Comparison of ENCODE assay signal across 24 cellular contexts in genomic region chr5:3287516-3287915, GRCh38.
A peak's percentile ranks its signal among the peaks of the same experiment; 100 is the strongest.
DNase-seq lines count a peak whose midpoint lies in the region; ATAC-seq, FAIRE-seq and TF ChIP-seq lines count a peak whose summit lies in the region.
"Had no signal": no experiment of that assay in that cellular context is flagged by ENCODE, and none has a peak within 500 bp of the region (broad histone marks: within the 10 kb centered on the region; RNA-seq: fewer than 3 reads in every experiment).

No MANE protein-coding gene starts in this region.

- WGBS in H1 (ENCODE audit: extremely low coverage in 1 of 2, insufficient coverage in 1 of 2, insufficient read length in 1 of 2, insufficient replicate concordance in 2 of 2, low coverage in 1 of 2, low lambda C conversion rate in 2 of 2, missing lambda C conversion rate in 1 of 2), 2 experiments, result 85% methylated on average over 9 of the region's 9 CpGs; no CpG with 5 or more reads in 1 of the 2 experiments
- 72% methylated on average over 8 of the region's 9 CpGs for WGBS in mesenchymal stem cell
- WGBS in spleen, 5 donors, result 58 to 76% (median 69%) methylated on average over 5 to 9 of the region's 9 CpGs

- peaks cover 0 to 34% (median 29%) of the 10 kb centered on the region in 10 experiments; a peak in 16 of 20 replicates for H3K4me1 ChIP-seq in BLaER1 treated with 17β-estradiol and CSF1 and Interleukin-3, amounts not matched to agents 10 nM and 100 nM
- H3K4me1 ChIP-seq in H1 (replicated peaks in 1 of 4; ENCODE audit: control insufficient read depth in 3 of 4, insufficient read depth in 4 of 4, low read length in 3 of 4) (peaks cover 0 to 4% (median 0%) of the 10 kb centered on the region in 4 experiments; a peak in 2 of 7 replicates), mesenchymal stem cell (ENCODE audit: control insufficient read depth, insufficient read depth, low read depth, low read length) (no peaks in the 10 kb centered on the region), spleen (no peaks in the 10 kb centered on the region)
- H3K4me1 ChIP-seq: A549, BE2C, Caco-2 had no signal

- H3K4me2 ChIP-seq in BLaER1 treated with 17β-estradiol and CSF1 and Interleukin-3, amounts not matched to agents 10 nM and 100 nM, result peak overlapping the region in 9 of 11 experiments; percentile 24 to 85 (median 65); a peak in 17 of 22 replicates
- H3K4me2 ChIP-seq in H1 (ENCODE audit: insufficient read depth in 1 of 2, low read depth in 2 of 2, low read length in 2 of 2), result no peak overlapping the region
- H3K4me2 ChIP-seq in mesenchymal stem cell (ENCODE audit: low read length, poor library complexity, severe bottlenecking), result no peak overlapping the region
- H3K4me2 ChIP-seq: A549 had no signal

- no peak overlapping the region for H2BK120ac ChIP-seq in H1 (replicated peaks; ENCODE audit: low read depth, low read length)
- H2BK120ac ChIP-seq in mesenchymal stem cell (ENCODE audit: low read depth, low read length), result no peak overlapping the region

- no peak overlapping the region for H3K27ac ChIP-seq in BLaER1 treated with 17β-estradiol and CSF1 and Interleukin-3, amounts not matched to agents 10 nM and 100 nM
- no peak overlapping the region for H3K27ac ChIP-seq in H1 (ENCODE audit: low read depth, low read length)
- H3K27ac ChIP-seq in mesenchymal stem cell (ENCODE audit: low read length, poor library complexity, severe bottlenecking), result no peak overlapping the region
- no peak overlapping the region for H3K27ac ChIP-seq in spleen
- H3K27ac ChIP-seq: A549, C4-2B, GM23248 had no signal

- no peaks in the 10 kb centered on the region; the same call in 1 of the 2 replicates for H3K23me2 ChIP-seq in H1 (ENCODE audit: low read depth, low read length)

- no peak overlapping the region for H3K14ac ChIP-seq in H1 (ENCODE audit: insufficient read length)
- no peak overlapping the region for H3K14ac ChIP-seq in mesenchymal stem cell (ENCODE audit: low read length in 2 of 2)

- no peak for TF ChIP-seq RAD21 in H1 (IDR thresholded peaks at IDR 0.05 in 1 of 2, conservative IDR thresholded peaks at IDR 0.05 in 1 of 2; ENCODE audit: low read depth in 2 of 2, low read length in 2 of 2)

- H2BK5ac ChIP-seq in H1 (ENCODE audit: low read depth, low read length) (no peak overlapping the region), mesenchymal stem cell (ENCODE audit: low read depth, low read length, poor library complexity, severe bottlenecking) (no peak overlapping the region)

- H3K27me3 ChIP-seq in BLaER1 treated with 17β-estradiol and CSF1 and Interleukin-3, amounts not matched to agents 10 nM and 100 nM, result no peaks in the 10 kb centered on the region
- H3K27me3 ChIP-seq in H1 (replicated peaks in 1 of 4; ENCODE audit: control insufficient read depth in 3 of 4, extremely low read depth in 1 of 4, insufficient read depth in 3 of 4, low read length in 3 of 4) (no peaks in the 10 kb centered on the region), mesenchymal stem cell (ENCODE audit: control insufficient read depth in 1 of 2, insufficient read depth in 1 of 2, low read length in 2 of 2) (no peaks in the 10 kb centered on the region), spleen (replicated peaks in 1 of 7) (no peaks in the 10 kb centered on the region)
- H3K27me3 ChIP-seq: BE2C had no signal

- TF ChIP-seq POLR2A in H1 (IDR thresholded peaks at IDR 0.05; ENCODE audit: control extremely low read depth in 1 of 2, low read depth in 2 of 2, low read length in 2 of 2) (no peak), spleen (IDR thresholded peaks at IDR 0.05) (no peak)

- no peak overlapping the region for H3K4me3 ChIP-seq in BLaER1 treated with 17β-estradiol and CSF1 and Interleukin-3, amounts not matched to agents 10 nM and 100 nM
- no peak overlapping the region for H3K4me3 ChIP-seq in H1 (ENCODE audit: extremely low read depth in 1 of 4, insufficient read depth in 2 of 4, low read depth in 3 of 4, low read length in 4 of 4)
- no peak overlapping the region for H3K4me3 ChIP-seq in mesenchymal stem cell (ENCODE audit: insufficient read depth in 1 of 2, low read depth in 1 of 2, low read length in 2 of 2)
- no peak overlapping the region for H3K4me3 ChIP-seq in spleen
- H3K4me3 ChIP-seq: A549, GM23248 had no signal

- peak in 1 of 2 experiments; percentile 45 for DNase-seq in H1 (ENCODE audit: low read depth in 1 of 2, low spot score in 2 of 2)
- DNase-seq in mesenchymal stem cell, result no peak
- peak; percentile 64 for DNase-seq in spleen
- DNase-seq in stimulated activated CD4-positive, alpha-beta T cell treated with anti-CD3 and anti-CD28 coated beads, Interleukin-2, amount 100 ng/mL, for 48 hours, result no peak
- no peak for DNase-seq in NCI-H2081 treated with DMSO at 0.1 percent for 48 hours (lab: John Stamatoyannopoulos, UW)
- no peak for DNase-seq in activated CD4-positive, CD25-positive, alpha-beta regulatory T cell (lab: John Stamatoyannopoulos, UW)
- DNase-seq: 8988T; ACHN; AML-193; BE2C; Caco-2; CD4-positive, CD25-positive, alpha-beta regulatory T cell; CD8-positive, alpha-beta T cell; DMS153; DND-41; GM23248; HCEC 1CT had no signal

- intact Hi-C loops in spleen (cut with DNase I; ENCODE audit: low total_unique reads), result no loop called here

- no peak overlapping the region for H3K4ac ChIP-seq in H1 (replicated peaks; ENCODE audit: insufficient read length, low read depth, low read length)
- H3K4ac ChIP-seq in mesenchymal stem cell (ENCODE audit: low read depth in 1 of 2, low read length in 2 of 2), result no peak overlapping the region

- no peaks in the 10 kb centered on the region; a peak in 1 of 22 replicates for H3K9me3 ChIP-seq in BLaER1 treated with 17β-estradiol and CSF1 and Interleukin-3, amounts not matched to agents 10 nM and 100 nM (replicated peaks in 1 of 11)
- H3K9me3 ChIP-seq in H1 (ENCODE audit: insufficient read depth in 2 of 2, low read depth in 1 of 2, low read length in 1 of 2) (no peaks in the 10 kb centered on the region), mesenchymal stem cell (ENCODE audit: control insufficient read depth, low read length) (no peaks in the 10 kb centered on the region), spleen (peaks cover 0 to 4% (median 1%) of the 10 kb centered on the region in 8 donors)
- H3K9me3 ChIP-seq: A549, BE2C, Caco-2 had no signal

- H3K79me1 ChIP-seq in H1 (ENCODE audit: low read depth, low read length) (no peaks in the 10 kb centered on the region; the same call in 1 of the 2 replicates), mesenchymal stem cell (replicated peaks; ENCODE audit: low read length, poor library complexity, severe bottlenecking) (no peaks in the 10 kb centered on the region)

- no peak overlapping the region for H2BK20ac ChIP-seq in H1 (ENCODE audit: low read length)

- H2BK12ac ChIP-seq in H1 (ENCODE audit: low read depth, low read length) (no peak overlapping the region), mesenchymal stem cell (ENCODE audit: low read length in 2 of 2) (no peak overlapping the region)

- TF ChIP-seq EP300 in H1 (IDR thresholded peaks at IDR 0.05; ENCODE audit: borderline replicate concordance in 1 of 2, low read depth in 2 of 2, low read length in 2 of 2), result no peak

- POLR2A ChIA-PET in H1 (lab: Charles Lee; ENCODE audit: partially characterized antibody), result no interaction called here

- no peak overlapping the region for H4K91ac ChIP-seq in H1 (replicated peaks; ENCODE audit: insufficient read length, low read length)
- peak overlapping the region; percentile 30 for H4K91ac ChIP-seq in mesenchymal stem cell (ENCODE audit: low read length)

- no peak for ATAC-seq in GM19328 (IDR thresholded peaks at IDR 0.05; ENCODE audit: unreplicated experiment)
- ATAC-seq: A549; CD8-positive, alpha-beta T cell had no signal

- no peaks in the 10 kb centered on the region for H3K36me3 ChIP-seq in BLaER1 treated with 17β-estradiol and CSF1 and Interleukin-3, amounts not matched to agents 10 nM and 100 nM
- H3K36me3 ChIP-seq in H1 (ENCODE audit: control insufficient read depth in 2 of 4, insufficient read depth in 4 of 4, low read length in 3 of 4), result no peaks in the 10 kb centered on the region
- H3K36me3 ChIP-seq in mesenchymal stem cell (ENCODE audit: control insufficient read depth in 1 of 2, insufficient read depth in 2 of 2, low read depth in 1 of 2, low read length in 2 of 2), result no peaks in the 10 kb centered on the region
- no peaks in the 10 kb centered on the region for H3K36me3 ChIP-seq in spleen
- H3K36me3 ChIP-seq: BE2C had no signal

- no peak overlapping the region for H3K9ac ChIP-seq in BLaER1 treated with 17β-estradiol and CSF1 and Interleukin-3, amounts not matched to agents 10 nM and 100 nM
- H3K9ac ChIP-seq in H1 (replicated peaks in 1 of 4; ENCODE audit: extremely low read depth in 1 of 4, low read depth in 3 of 4, low read length in 3 of 4) (no peak overlapping the region), mesenchymal stem cell (ENCODE audit: low read length) (no peak overlapping the region)
- H3K9ac ChIP-seq: GM23248 had no signal

- CTCF ChIA-PET in H1 (lab: Charles Lee; ENCODE audit: partially characterized antibody), result interaction anchor here (1.1 to 1.7 kb wide), 3 partner anchors 12 to 21 kb away, joined by 3 read pairs; no protein-coding TSS in a partner anchor

- H3K79me2 ChIP-seq in H1 (ENCODE audit: control insufficient read depth in 1 of 2, insufficient read depth in 2 of 2, low read length in 2 of 2), result no peaks in the 10 kb centered on the region

- no peak for TF ChIP-seq CTCF in H1 (IDR thresholded peaks at IDR 0.05; ENCODE audit: control extremely low read depth in 1 of 3, insufficient read depth in 1 of 3, low read depth in 1 of 3, low read length in 3 of 3)
- TF ChIP-seq CTCF in spleen (IDR thresholded peaks at IDR 0.05 in 8 of 11, conservative IDR thresholded peaks at IDR 0.05 in 3 of 11), result no peak

- H3K23ac ChIP-seq in H1 (ENCODE audit: insufficient read length), result no peak overlapping the region
- no peak overlapping the region for H3K23ac ChIP-seq in mesenchymal stem cell (ENCODE audit: low read length in 2 of 2)

- H2BK15ac ChIP-seq in H1 (ENCODE audit: low read length) (no peak overlapping the region), mesenchymal stem cell (ENCODE audit: low read depth, poor library complexity, severe bottlenecking) (no peak overlapping the region)

- no peak overlapping the region for H4K5ac ChIP-seq in H1 (ENCODE audit: insufficient read length, low read depth, low read length)

- no peak for FAIRE-seq in H1 (lab: Jason Lieb, UNC)
- FAIRE-seq: A549, G401.6, GM12892, H54 had no signal

- H2AK5ac ChIP-seq in H1 (ENCODE audit: low read depth, low read length) (no peak overlapping the region), mesenchymal stem cell (ENCODE audit: low read length, severe bottlenecking) (no peak overlapping the region)

- H2AFZ ChIP-seq in H1 (ENCODE audit: low read length), result 0 out of 2 replicates have a peak overlapping the region, but pooled peaks have one; percentile 52
- no peak overlapping the region for H2AFZ ChIP-seq in mesenchymal stem cell (ENCODE audit: low read depth, low read length)
- H2AFZ ChIP-seq: GM23248 had no signal

- H3K56ac ChIP-seq in H1 (replicated peaks; ENCODE audit: insufficient read length, low read depth, low read length), result no peak overlapping the region

- H4K8ac ChIP-seq in H1 (ENCODE audit: extremely low read depth, insufficient read depth, low read length), result no peak overlapping the region
- H4K8ac ChIP-seq in mesenchymal stem cell (ENCODE audit: low read length), result no peak overlapping the region

- H3K18ac ChIP-seq in H1 (ENCODE audit: extremely low read depth, low read length) (0 out of 2 replicates have a peak overlapping the region, but pooled peaks have one; percentile 24), mesenchymal stem cell (ENCODE audit: low read depth in 1 of 2, low read length in 2 of 2) (no peak overlapping the region)

- H4K20me1 ChIP-seq in BLaER1 treated with 17β-estradiol and CSF1 and Interleukin-3, amounts not matched to agents 10 nM and 100 nM, result no peaks in the 10 kb centered on the region
- no peaks in the 10 kb centered on the region for H4K20me1 ChIP-seq in H1 (replicated peaks in 1 of 2; ENCODE audit: control insufficient read depth in 1 of 2, insufficient read depth in 2 of 2, low read length in 2 of 2)

Comparison
In these comparisons a context has a peak if more than half of its experiments do, and no peak if none do; other contexts are left out.
1. H3K4me2 ChIP-seq: peak in BLaER1 treated with 17β-estradiol and CSF1 and Interleukin-3, amounts not matched to agents 10 nM and 100 nM (9 of 11); none in H1 (0 of 2) and mesenchymal stem cell (single experiment).